ENCODE assay signal across 1 cellular context in genomic region chr20:50844430-50845100, GRCh38.
TF ChIP-seq lines count a peak whose summit lies in the region.

No MANE protein-coding gene starts in this region.

TF ChIP-seq in GM12878, 131 proteins besides CTCF, POLR2A, EP300 and RAD21 (continued from another document and continues in another):
- no peak for TF ChIP-seq HSF1 (IDR thresholded peaks at IDR 0.05; ENCODE audit: low read depth, low read length)
- TF ChIP-seq GABPA (IDR thresholded peaks at IDR 0.05; ENCODE audit: low read depth) = no peak
- peak; percentile 76; the same call in 1 of the 2 replicates for TF ChIP-seq GATAD2B (conservative IDR thresholded peaks at IDR 0.05; ENCODE audit: low read depth)
- no peak for TF ChIP-seq RELA (IDR thresholded peaks at IDR 0.05; ENCODE audit: borderline replicate concordance, partially characterized antibody)
- 0 out of 2 replicates have a peak, but pooled peaks have one; percentile 12 for TF ChIP-seq HCFC1 (IDR thresholded peaks at IDR 0.05; ENCODE audit: low read length)
- no peak for TF ChIP-seq KLF5 (IDR thresholded peaks at IDR 0.05; ENCODE audit: partially characterized antibody)
- no peak for TF ChIP-seq BCLAF1 (IDR thresholded peaks at IDR 0.05)
- TF ChIP-seq MTA3 (IDR thresholded peaks at IDR 0.05; ENCODE audit: borderline replicate concordance, low read length) = no peak
- TF ChIP-seq SMARCA5 (IDR thresholded peaks at IDR 0.05) = peak; percentile 85; the same call in 1 of the 2 replicates
- TF ChIP-seq TCF3 (IDR thresholded peaks at IDR 0.05; ENCODE audit: borderline replicate concordance, insufficient read depth, low read depth, low read length) = peak; percentile 66; the same call in 1 of the 2 replicates
- no peak for TF ChIP-seq NFXL1 (IDR thresholded peaks at IDR 0.05; ENCODE audit: borderline replicate concordance)
- TF ChIP-seq ZBED1 (IDR thresholded peaks at IDR 0.05; ENCODE audit: borderline replicate concordance) = peak; percentile 88; the same call in 1 of the 2 replicates
- TF ChIP-seq CHD4 (IDR thresholded peaks at IDR 0.05) = no peak
- TF ChIP-seq EED (IDR thresholded peaks at IDR 0.05; ENCODE audit: low read depth) = peak; percentile 92
- TF ChIP-seq, protein P1, sequence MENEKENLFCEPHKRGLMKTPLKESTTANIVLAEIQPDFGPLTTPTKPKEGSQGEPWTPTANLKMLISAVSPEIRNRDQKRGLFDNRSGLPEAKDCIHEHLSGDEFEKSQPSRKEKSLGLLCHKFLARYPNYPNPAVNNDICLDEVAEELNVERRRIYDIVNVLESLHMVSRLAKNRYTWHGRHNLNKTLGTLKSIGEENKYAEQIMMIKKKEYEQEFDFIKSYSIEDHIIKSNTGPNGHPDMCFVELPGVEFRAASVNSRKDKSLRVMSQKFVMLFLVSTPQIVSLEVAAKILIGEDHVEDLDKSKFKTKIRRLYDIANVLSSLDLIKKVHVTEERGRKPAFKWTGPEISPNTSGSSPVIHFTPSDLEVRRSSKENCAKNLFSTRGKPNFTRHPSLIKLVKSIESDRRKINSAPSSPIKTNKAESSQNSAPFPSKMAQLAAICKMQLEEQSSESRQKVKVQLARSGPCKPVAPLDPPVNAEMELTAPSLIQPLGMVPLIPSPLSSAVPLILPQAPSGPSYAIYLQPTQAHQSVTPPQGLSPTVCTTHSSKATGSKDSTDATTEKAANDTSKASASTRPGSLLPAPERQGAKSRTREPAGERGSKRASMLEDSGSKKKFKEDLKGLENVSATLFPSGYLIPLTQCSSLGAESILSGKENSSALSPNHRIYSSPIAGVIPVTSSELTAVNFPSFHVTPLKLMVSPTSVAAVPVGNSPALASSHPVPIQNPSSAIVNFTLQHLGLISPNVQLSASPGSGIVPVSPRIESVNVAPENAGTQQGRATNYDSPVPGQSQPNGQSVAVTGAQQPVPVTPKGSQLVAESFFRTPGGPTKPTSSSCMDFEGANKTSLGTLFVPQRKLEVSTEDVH (IDR thresholded peaks at IDR 0.05; ENCODE audit: low read depth, partially characterized antibody) = no peak
- no peak; the same call in 1 of the 2 replicates for TF ChIP-seq FOXK2 (IDR thresholded peaks at IDR 0.05)
- TF ChIP-seq HDAC2 (IDR thresholded peaks at IDR 0.05) = no peak
- no peak for TF ChIP-seq ZBTB33 (IDR thresholded peaks at IDR 0.05)
- peak; percentile 94 for TF ChIP-seq CHD1 (IDR thresholded peaks at IDR 0.05; ENCODE audit: low read depth, low read length)
- TF ChIP-seq KAT2A (conservative IDR thresholded peaks at IDR 0.05; ENCODE audit: control insufficient read depth, low read depth, low read length) = no peak
- TF ChIP-seq, protein P2, sequence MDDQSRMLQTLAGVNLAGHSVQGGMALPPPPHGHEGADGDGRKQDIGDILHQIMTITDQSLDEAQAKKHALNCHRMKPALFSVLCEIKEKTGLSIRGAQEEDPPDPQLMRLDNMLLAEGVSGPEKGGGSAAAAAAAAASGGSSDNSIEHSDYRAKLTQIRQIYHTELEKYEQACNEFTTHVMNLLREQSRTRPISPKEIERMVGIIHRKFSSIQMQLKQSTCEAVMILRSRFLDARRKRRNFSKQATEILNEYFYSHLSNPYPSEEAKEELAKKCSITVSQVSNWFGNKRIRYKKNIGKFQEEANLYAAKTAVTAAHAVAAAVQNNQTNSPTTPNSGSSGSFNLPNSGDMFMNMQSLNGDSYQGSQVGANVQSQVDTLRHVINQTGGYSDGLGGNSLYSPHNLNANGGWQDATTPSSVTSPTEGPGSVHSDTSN (IDR thresholded peaks at IDR 0.05; ENCODE audit: insufficient replicate concordance, low read depth, low read length) = no peak
- peak; percentile 73 for TF ChIP-seq MEF2A (IDR thresholded peaks at IDR 0.05; ENCODE audit: insufficient read depth, low read depth, low read length)
- peak; percentile 53; the same call in 1 of the 2 replicates for TF ChIP-seq TAF1 (IDR thresholded peaks at IDR 0.05; ENCODE audit: borderline replicate concordance, low read depth, low read length)
- TF ChIP-seq TCF7 (IDR thresholded peaks at IDR 0.05; ENCODE audit: borderline replicate concordance) = no peak
- TF ChIP-seq IKZF2 (IDR thresholded peaks at IDR 0.05) = peak; percentile 90 to 93
- TF ChIP-seq TARDBP (IDR thresholded peaks at IDR 0.05; ENCODE audit: borderline replicate concordance) = peak; percentile 72; the same call in 1 of the 2 replicates
- TF ChIP-seq JUNB (IDR thresholded peaks at IDR 0.05) = peak; percentile 92
- TF ChIP-seq POLR2AphosphoS5 (IDR thresholded peaks at IDR 0.05; ENCODE audit: low read length) = peak; percentile 66; the same call in 1 of the 2 replicates
- no peak for TF ChIP-seq PML (IDR thresholded peaks at IDR 0.05; ENCODE audit: low read length)
- peak; percentile 79 for TF ChIP-seq ZNF217 (IDR thresholded peaks at IDR 0.05)
- TF ChIP-seq CEBPB (IDR thresholded peaks at IDR 0.05; ENCODE audit: borderline replicate concordance in 1 of 2, low read depth in 2 of 2, low read length in 2 of 2) = no peak
- TF ChIP-seq CEBPZ (IDR thresholded peaks at IDR 0.05; ENCODE audit: low read depth, low read length) = no peak
- no peak for TF ChIP-seq SUPT20H (IDR thresholded peaks at IDR 0.05; ENCODE audit: borderline replicate concordance, control insufficient read depth, low read depth, low read length)
- TF ChIP-seq MYC (IDR thresholded peaks at IDR 0.05; ENCODE audit: insufficient read depth, insufficient read length, insufficient replicate concordance, low read length, severe bottlenecking) = no peak
- 0 out of 2 replicates have a peak, but pooled peaks have one; percentile 8 for TF ChIP-seq CBX5 (IDR thresholded peaks at IDR 0.05; ENCODE audit: low read depth)
- no peak for TF ChIP-seq WRNIP1 (IDR thresholded peaks at IDR 0.05; ENCODE audit: borderline replicate concordance, low read depth, low read length)
- TF ChIP-seq STAT3 (IDR thresholded peaks at IDR 0.05; ENCODE audit: low read depth, low read length) = no peak; the same call in 1 of the 2 replicates
- TF ChIP-seq, protein P3, sequence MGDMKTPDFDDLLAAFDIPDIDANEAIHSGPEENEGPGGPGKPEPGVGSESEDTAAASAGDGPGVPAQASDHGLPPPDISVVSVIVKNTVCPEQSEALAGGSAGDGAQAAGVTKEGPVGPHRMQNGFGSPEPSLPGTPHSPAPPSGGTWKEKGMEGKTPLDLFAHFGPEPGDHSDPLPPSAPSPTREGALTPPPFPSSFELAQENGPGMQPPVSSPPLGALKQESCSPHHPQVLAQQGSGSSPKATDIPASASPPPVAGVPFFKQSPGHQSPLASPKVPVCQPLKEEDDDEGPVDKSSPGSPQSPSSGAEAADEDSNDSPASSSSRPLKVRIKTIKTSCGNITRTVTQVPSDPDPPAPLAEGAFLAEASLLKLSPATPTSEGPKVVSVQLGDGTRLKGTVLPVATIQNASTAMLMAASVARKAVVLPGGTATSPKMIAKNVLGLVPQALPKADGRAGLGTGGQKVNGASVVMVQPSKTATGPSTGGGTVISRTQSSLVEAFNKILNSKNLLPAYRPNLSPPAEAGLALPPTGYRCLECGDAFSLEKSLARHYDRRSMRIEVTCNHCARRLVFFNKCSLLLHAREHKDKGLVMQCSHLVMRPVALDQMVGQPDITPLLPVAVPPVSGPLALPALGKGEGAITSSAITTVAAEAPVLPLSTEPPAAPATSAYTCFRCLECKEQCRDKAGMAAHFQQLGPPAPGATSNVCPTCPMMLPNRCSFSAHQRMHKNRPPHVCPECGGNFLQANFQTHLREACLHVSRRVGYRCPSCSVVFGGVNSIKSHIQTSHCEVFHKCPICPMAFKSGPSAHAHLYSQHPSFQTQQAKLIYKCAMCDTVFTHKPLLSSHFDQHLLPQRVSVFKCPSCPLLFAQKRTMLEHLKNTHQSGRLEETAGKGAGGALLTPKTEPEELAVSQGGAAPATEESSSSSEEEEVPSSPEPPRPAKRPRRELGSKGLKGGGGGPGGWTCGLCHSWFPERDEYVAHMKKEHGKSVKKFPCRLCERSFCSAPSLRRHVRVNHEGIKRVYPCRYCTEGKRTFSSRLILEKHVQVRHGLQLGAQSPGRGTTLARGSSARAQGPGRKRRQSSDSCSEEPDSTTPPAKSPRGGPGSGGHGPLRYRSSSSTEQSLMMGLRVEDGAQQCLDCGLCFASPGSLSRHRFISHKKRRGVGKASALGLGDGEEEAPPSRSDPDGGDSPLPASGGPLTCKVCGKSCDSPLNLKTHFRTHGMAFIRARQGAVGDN (IDR thresholded peaks at IDR 0.05) = peak; percentile 67; the same call in 1 of the 2 replicates
- no peak for TF ChIP-seq EZH2 (IDR thresholded peaks at IDR 0.05; ENCODE audit: borderline replicate concordance, control insufficient read depth, low read depth, low read length)
- peak; percentile 92 for TF ChIP-seq IKZF1 (conservative IDR thresholded peaks at IDR 0.05)
- no peak for TF ChIP-seq ELK1 (IDR thresholded peaks at IDR 0.05; ENCODE audit: low read depth, low read length)
- TF ChIP-seq JUND (IDR thresholded peaks at IDR 0.05; ENCODE audit: low read depth, low read length) = peak; percentile 86; the same call in 1 of the 2 replicates
- TF ChIP-seq POLR2AphosphoS2 (IDR thresholded peaks at IDR 0.05; ENCODE audit: low read depth, low read length) = no peak
- no peak for TF ChIP-seq STAT1 (conservative IDR thresholded peaks at IDR 0.05)
- TF ChIP-seq CHD2 (IDR thresholded peaks at IDR 0.05; ENCODE audit: borderline replicate concordance, low read depth, low read length) = peak; percentile 55; the same call in 1 of the 2 replicates
- TF ChIP-seq ASH2L (IDR thresholded peaks at IDR 0.05; ENCODE audit: borderline replicate concordance, low read depth) = no peak
